In the genomic region with DNA sequence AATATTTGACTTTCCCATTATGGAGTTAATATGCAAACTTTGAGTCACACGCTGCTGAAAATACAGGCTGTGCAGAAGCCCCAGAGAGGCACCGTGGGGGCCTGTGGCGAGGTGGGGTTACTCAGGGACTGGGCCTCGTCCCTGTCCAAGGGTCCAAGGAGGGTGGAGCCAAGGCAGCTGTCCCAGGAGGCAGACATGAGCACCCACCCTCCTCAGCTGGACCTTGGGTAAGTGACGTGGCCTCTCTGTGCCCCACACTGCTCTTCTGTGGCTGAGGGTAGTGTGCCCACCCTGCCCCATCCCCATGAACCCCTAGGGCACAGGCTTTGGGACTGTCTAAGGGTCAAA, we compare ENCODE assay signal across 1 cellular context.
TF ChIP-seq lines count a peak whose summit lies in the region.

No MANE protein-coding gene starts in this region.

TF ChIP-seq in H1, 55 proteins besides CTCF, POLR2A, EP300 and RAD21:
- TF ChIP-seq TEAD4 (IDR thresholded peaks at IDR 0.05; ENCODE audit: low read depth, low read length) (no peak), CHD1 (IDR thresholded peaks at IDR 0.05; ENCODE audit: low read depth, low read length) (no peak), SUZ12 (IDR thresholded peaks at IDR 0.05; ENCODE audit: low read length) (no peak), CBX8 (IDR thresholded peaks at IDR 0.05; ENCODE audit: borderline replicate concordance, low read depth, low read length) (no peak), SAP30 (IDR thresholded peaks at IDR 0.05; ENCODE audit: insufficient read depth, insufficient replicate concordance, low read length) (no peak), POLR2AphosphoS5 (IDR thresholded peaks at IDR 0.05; ENCODE audit: low read depth, low read length) (no peak), TAF1 (IDR thresholded peaks at IDR 0.05; ENCODE audit: low read depth, low read length) (no peak), SP4 (IDR thresholded peaks at IDR 0.05; ENCODE audit: low read length) (no peak), CREB1 (IDR thresholded peaks at IDR 0.05) (no peak), TCF12 (IDR thresholded peaks at IDR 0.05; ENCODE audit: low read depth, low read length) (no peak)
